Comparison of ENCODE assay signal across 19 cellular contexts in the genomic region with DNA sequence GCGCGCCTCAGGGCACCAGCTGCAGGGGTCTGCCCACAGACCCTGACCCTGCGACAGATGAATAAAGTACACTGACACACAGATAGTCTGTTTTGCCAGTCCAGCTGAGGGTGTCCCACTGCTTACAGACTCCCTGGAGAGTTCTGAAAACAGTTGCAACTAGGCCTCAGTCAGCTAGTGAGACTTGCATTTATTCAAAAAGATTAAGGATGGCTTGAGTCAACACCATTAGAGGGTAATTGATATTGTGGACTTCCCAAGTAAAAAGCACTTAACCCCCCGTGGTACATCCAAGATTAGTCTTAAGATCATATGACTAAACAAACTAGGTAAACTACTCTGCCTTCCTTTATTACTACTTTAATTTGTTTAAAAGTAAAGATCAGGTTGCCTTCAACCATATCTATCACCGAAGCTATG. TPM values are rescaled to one million over a fixed set of nuclear protein-coding genes. Genes with fewer than 3 reads are reported as not detected.
DNase-seq lines count a peak whose midpoint lies in the region; ATAC-seq and TF ChIP-seq lines count a peak whose summit lies in the region.
"Had no signal": no experiment of that assay in that cellular context is flagged by ENCODE, and none has a peak within 500 bp of the region (broad histone marks: within the 10 kb centered on the region; RNA-seq: fewer than 3 reads in every experiment).

No MANE protein-coding gene starts in this region.

- peak overlapping the region; percentile 15 for H3K27ac Mint-ChIP-seq in activated T-cell treated with anti-CD3 and anti-CD28 coated beads, Interleukin-2, amount 50 U/mL, for 72 hours
- H3K27ac Mint-ChIP-seq in WTC11, result peak overlapping the region; percentile 86
- peak overlapping the region in 4 of 6 donors; percentile 33 to 65 (median 42) for H3K27ac Mint-ChIP-seq in naive B cell

- H3K36me3 Mint-ChIP-seq in activated T-cell treated with anti-CD3 and anti-CD28 coated beads, Interleukin-2, amount 50 U/mL, for 72 hours (ENCODE audit: insufficient read depth in 2 of 2), result peaks cover 2 to 8% of the 10 kb centered on the region in 2 donors
- H3K36me3 Mint-ChIP-seq in WTC11 (peaks cover 34% of the 10 kb centered on the region), naive B cell (no peaks in the 10 kb centered on the region)

- H3K9me3 Mint-ChIP-seq in activated T-cell treated with anti-CD3 and anti-CD28 coated beads, Interleukin-2, amount 50 U/mL, for 72 hours, result no peaks in the 10 kb centered on the region
- H3K9me3 Mint-ChIP-seq in WTC11 (no peaks in the 10 kb centered on the region), naive B cell (no peaks in the 10 kb centered on the region)
- H3K9me3 Mint-ChIP-seq: immature natural killer cell; stimulated activated naive B cell treated with anti-CD40 and anti-IgM and Interleukin-4, amounts not matched to agents 10 μg/mL and 1 μg/mL and 100 μg/mL, for 72 hours had no signal

- H3K4me3 Mint-ChIP-seq in activated T-cell treated with anti-CD3 and anti-CD28 coated beads, Interleukin-2, amount 50 U/mL, for 72 hours, result no peak overlapping the region
- H3K4me3 Mint-ChIP-seq in WTC11 (peak overlapping the region; percentile 5; the same call in 1 of the 2 replicates), naive B cell (no peak overlapping the region)
- H3K4me3 Mint-ChIP-seq: immature natural killer cell; stimulated activated naive B cell treated with anti-CD40 and anti-IgM and Interleukin-4, amounts not matched to agents 10 μg/mL and 1 μg/mL and 100 μg/mL, for 72 hours had no signal

- H3K27me3 Mint-ChIP-seq in activated T-cell treated with anti-CD3 and anti-CD28 coated beads, Interleukin-2, amount 50 U/mL, for 72 hours (ENCODE audit: low read depth), result no peaks in the 10 kb centered on the region
- H3K27me3 Mint-ChIP-seq in WTC11 (ENCODE audit: low read depth) (peaks cover 24% of the 10 kb centered on the region), naive B cell (no peaks in the 10 kb centered on the region)
- H3K27me3 Mint-ChIP-seq: stimulated activated naive B cell treated with anti-CD40 and anti-IgM and Interleukin-4, amounts not matched to agents 10 μg/mL and 1 μg/mL and 100 μg/mL, for 72 hours had no signal

- TF ChIP-seq CTCF in WTC11 (IDR thresholded peaks at IDR 0.05), result no peak

- intact Hi-C loops in Right ventricle myocardium superior (cut with DNase I), result no loop called here

- ATAC-seq in activated T-cell treated with anti-CD3 and anti-CD28 coated beads, Interleukin-2, amount 50 U/mL, for 72 hours (replicated peaks in 1 of 2), result no peak
- ATAC-seq in WTC11 (peak; percentile 41), naive B cell (ENCODE audit: low read depth in 2 of 2) (no peak), HG02798 (IDR thresholded peaks at IDR 0.05; ENCODE audit: poor library complexity, unreplicated experiment) (no peak), Right ventricle myocardium superior (ENCODE audit: poor library complexity) (no peak)
- ATAC-seq: GM12878; stimulated activated naive B cell treated with anti-CD40 and anti-IgM and Interleukin-4, amounts not matched to agents 10 μg/mL and 1 μg/mL and 100 μg/mL, for 72 hours had no signal

- DNase-seq in activated T-cell treated with anti-CD3 and anti-CD28 coated beads, Interleukin-2, amount 50 U/mL, for 72 hours, result no peak
- DNase-seq in activated T-cell treated with anti-CD3 and anti-CD28 coated beads for 4 hours, result no peak
- DNase-seq in NCI-H128 (lab: John Stamatoyannopoulos, UW; ENCODE audit: unreplicated experiment), result peak; percentile 59
- no peak for DNase-seq in WTC11 (ENCODE audit: low spot score)
- no peak for DNase-seq in naive B cell
- DNase-seq in hypothalamus (lab: John Stamatoyannopoulos, UW), result no peak
- no peak for DNase-seq in Right ventricle myocardium superior
- DNase-seq: activated naive CD4-positive, alpha-beta T cell treated with Interleukin-2 at 50 U/mL for 16 hours; C1 segment of cervical spinal cord; effector memory CD4-positive, alpha-beta T cell; immature natural killer cell; Kasumi-1; NCI-H1105; NCI-H446 treated with DMSO at 0.1 percent for 48 hours; SHP77 treated with DMSO at 0.1 percent for 48 hours; stimulated activated naive B cell treated with anti-CD40 and anti-IgM and Interleukin-4, amounts not matched to agents 10 μg/mL and 1 μg/mL and 100 μg/mL, for 72 hours; T-helper 1 cell had no signal

- H3K4me1 Mint-ChIP-seq in activated T-cell treated with anti-CD3 and anti-CD28 coated beads, Interleukin-2, amount 50 U/mL, for 72 hours (ENCODE audit: low read depth), result no peaks in the 10 kb centered on the region
- peaks cover 46% of the 10 kb centered on the region for H3K4me1 Mint-ChIP-seq in WTC11
- H3K4me1 Mint-ChIP-seq in naive B cell, result no peaks in the 10 kb centered on the region
- H3K4me1 Mint-ChIP-seq: immature natural killer cell had no signal

- CTCF ChIA-PET in WTC11 (lab: Charles Lee), result interaction anchor here (1.0 to 1.6 kb wide), 3 partner anchors 11 to 611 kb away, joined by 3 to 7 read pairs (median 3); partner anchors contain the start of gene PSEN1

- POLR2A ChIA-PET in WTC11 (lab: Charles Lee), result interaction anchor here (2.3 kb wide), 1 partner anchor 11 kb away, joined by 10 read pairs; the partner anchor contains the start of gene PSEN1

TF ChIP-seq in WTC11, 78 proteins besides CTCF, POLR2A, EP300 and RAD21:
- no peak for TF ChIP-seq NR2C2 (CRISPR knock-in tag; IDR thresholded peaks at IDR 0.05)
- 0 out of 2 replicates have a peak, but pooled peaks have one; percentile 25 for TF ChIP-seq ZNF423 (CRISPR knock-in tag; IDR thresholded peaks at IDR 0.05)
TF ChIP-seq in WTC11: peak in this region for 1.

RNA-seq across cellular contexts. Expression of gene PSEN1, which starts 11.1 kb away (rescaled TPM):
- total RNA-seq in activated T-cell treated with anti-CD3 and anti-CD28 coated beads, Interleukin-2, amount 50 U/mL, for 72 hours, result 10 to 100 TPM; 40.1 to 42.2 TPM
- 26.6 to 31.6 TPM (median 27.2 TPM) in 3 replicates for total RNA-seq in WTC11 (2021)
- polyA plus RNA-seq in naive B cell (ENCODE audit: low read depth in 6 of 6), result 10 to 100 TPM; 30.9 to 46.2 (median 36.8) TPM
- 21.5 TPM for total RNA-seq in Right ventricle myocardium superior

Comparison
In these comparisons a context has a peak if more than half of its experiments do, and no peak if none do; other contexts are left out.
1. H3K27ac Mint-ChIP-seq: peak in every context shown above with its lines; median percentile 86 in WTC11; 42 in naive B cell; 15 in activated T-cell treated with anti-CD3 and anti-CD28 coated beads, Interleukin-2, amount 50 U/mL, for 72 hours.